In genomic region chr3:72953325-72953956, GRCh38 we compare ENCODE assay signal across 1 cellular context.
TF ChIP-seq lines count a peak whose summit lies in the region.

No MANE protein-coding gene starts in this region.

TF ChIP-seq in K562, 482 proteins besides CTCF, POLR2A, EP300 and RAD21 (continued from another document):
- no peak for TF ChIP-seq MAFK (IDR thresholded peaks at IDR 0.05; ENCODE audit: low read length)
- peak; percentile 62 for TF ChIP-seq ARID1B (IDR thresholded peaks at IDR 0.05)
- no peak for TF ChIP-seq KLF6 (CRISPR knock-in tag; IDR thresholded peaks at IDR 0.05; ENCODE audit: borderline replicate concordance)
- TF ChIP-seq CEBPB (tag; IDR thresholded peaks at IDR 0.05), result peak; percentile 95
- TF ChIP-seq CTBP1 (IDR thresholded peaks at IDR 0.05; ENCODE audit: borderline replicate concordance), result 0 out of 2 replicates have a peak, but pooled peaks have one; percentile 23
- peak; percentile 53 for TF ChIP-seq MAFG (tag; conservative IDR thresholded peaks at IDR 0.05)
- TF ChIP-seq FOXJ2 (tag; IDR thresholded peaks at IDR 0.05), result 0 out of 2 replicates have a peak, but pooled peaks have one; percentile 64
- peak; percentile 73 to 82 for TF ChIP-seq TRIM24 (IDR thresholded peaks at IDR 0.05)
- TF ChIP-seq MEF2D (tag; conservative IDR thresholded peaks at IDR 0.05; ENCODE audit: low read depth), result peak; percentile 94
- TF ChIP-seq HIVEP1 (CRISPR knock-in tag; IDR thresholded peaks at IDR 0.05), result no peak
- peak; percentile 85 for TF ChIP-seq FOSL1 (tag; conservative IDR thresholded peaks at IDR 0.05)
- peak; percentile 69 for TF ChIP-seq CEBPG (CRISPR knock-in tag; IDR thresholded peaks at IDR 0.05)
- peak; percentile 90 to 95 for TF ChIP-seq CEBPG (tag; conservative IDR thresholded peaks at IDR 0.05 in 1 of 2, IDR thresholded peaks at IDR 0.05 in 1 of 2)
- peak; percentile 53; the same call in 1 of the 2 replicates for TF ChIP-seq NFE2 (IDR thresholded peaks at IDR 0.05; ENCODE audit: low read depth)
- no peak for TF ChIP-seq ZNF589 (CRISPR knock-in tag; IDR thresholded peaks at IDR 0.05; ENCODE audit: low read depth)
- peak; percentile 37; the same call in 1 of the 2 replicates for TF ChIP-seq LEF1 (IDR thresholded peaks at IDR 0.05)
- no peak for TF ChIP-seq NCOR1 (IDR thresholded peaks at IDR 0.05)
- TF ChIP-seq SMARCC2 (IDR thresholded peaks at IDR 0.05; ENCODE audit: low read depth), result peak; percentile 38; the same call in 1 of the 2 replicates
- TF ChIP-seq TEAD4 (IDR thresholded peaks at IDR 0.05; ENCODE audit: low read length), result 0 out of 2 replicates have a peak, but pooled peaks have one; percentile 26
- no peak for TF ChIP-seq TEAD4 (CRISPR knock-in tag; IDR thresholded peaks at IDR 0.05; ENCODE audit: borderline replicate concordance)
- TF ChIP-seq FOXA3 (CRISPR knock-in tag; conservative IDR thresholded peaks at IDR 0.05 in 1 of 2, IDR thresholded peaks at IDR 0.05 in 1 of 2), result peak in 1 of 2 experiments; percentile 63; a peak in 2 of 4 replicates
